Comparison of ENCODE assay signal across 28 cellular contexts in genomic region chr9:4755026-4755609, GRCh38. TPM values are rescaled to one million over a fixed set of nuclear protein-coding genes. Genes with fewer than 3 reads are reported as not detected.
DNase-seq lines count a peak whose midpoint lies in the region; ATAC-seq and TF ChIP-seq lines count a peak whose summit lies in the region.
"Had no signal": no experiment of that assay in that cellular context is flagged by ENCODE, and none has a peak within 500 bp of the region (broad histone marks: within the 10 kb centered on the region; RNA-seq: fewer than 3 reads in every experiment).

No MANE protein-coding gene starts in this region.

- TF ChIP-seq CTCF in mammary epithelial cell (conservative IDR thresholded peaks at IDR 0.05 in 1 of 2, IDR thresholded peaks at IDR 0.05 in 1 of 2; ENCODE audit: extremely low read depth in 1 of 2, insufficient read depth in 1 of 2, low read depth in 1 of 2, low read length in 2 of 2) (no peak), breast epithelium (IDR thresholded peaks at IDR 0.05) (no peak), fibroblast of villous mesenchyme (IDR thresholded peaks at IDR 0.05; ENCODE audit: insufficient read depth, low read depth, low read length) (no peak)
- no peak for TF ChIP-seq CTCF in CD4-positive, alpha-beta T cell (IDR thresholded peaks at IDR 0.05)

- H3K9ac ChIP-seq in mammary epithelial cell (ENCODE audit: insufficient read depth, low read length), result no peak overlapping the region

- H3K36me3 ChIP-seq in mammary epithelial cell (ENCODE audit: insufficient read depth, low read length), result no peaks in the 10 kb centered on the region
- H3K36me3 ChIP-seq in breast epithelium, result no peaks in the 10 kb centered on the region
- H3K36me3 ChIP-seq: heart right ventricle had no signal

- H3K4me3 Mint-ChIP-seq in stimulated activated naive B cell treated with anti-CD40 and anti-IgM and Interleukin-4, amounts not matched to agents 10 μg/mL and 1 μg/mL and 100 μg/mL, for 72 hours, result no peak overlapping the region
- H3K4me3 Mint-ChIP-seq in CD4-positive, alpha-beta T cell, result no peak overlapping the region
- H3K4me3 Mint-ChIP-seq: activated naive CD4-positive, alpha-beta T cell treated with anti-CD3 and anti-CD28 coated beads, Interleukin-2, amount 50 U/mL, for 24 hours; activated T-helper 17 cell treated with anti-CD3 and anti-CD28 coated beads, Interleukin-2, amount 50 U/mL, for 72 hours; naive thymus-derived CD4-positive, alpha-beta T cell; stimulated activated naive CD8-positive, alpha-beta T cell treated with anti-CD3 and anti-CD28 coated beads, Interleukin-15, Interleukin-2, amounts not matched to agents 100 ng/mL and 50 ng/mL, for 24 hours had no signal

- H3K4me3 ChIP-seq in mammary epithelial cell (replicated peaks in 1 of 3; ENCODE audit: insufficient read depth in 1 of 3, low read depth in 2 of 3, low read length in 3 of 3) (no peak overlapping the region), breast epithelium (no peak overlapping the region), fibroblast of villous mesenchyme (ENCODE audit: low read depth, low read length) (no peak overlapping the region)
- H3K4me3 ChIP-seq: heart right ventricle, psoas muscle had no signal

- no peak overlapping the region for H2AFZ ChIP-seq in mammary epithelial cell (ENCODE audit: low read depth, low read length)

- no peaks in the 10 kb centered on the region for H3K9me3 ChIP-seq in mammary epithelial cell (replicated peaks; ENCODE audit: insufficient read depth, low read length)
- no peaks in the 10 kb centered on the region for H3K9me3 ChIP-seq in breast epithelium
- H3K9me3 ChIP-seq in CD4-positive, alpha-beta T cell (ENCODE audit: control insufficient read depth, low read length), result no peaks in the 10 kb centered on the region
- H3K9me3 ChIP-seq: heart right ventricle, psoas muscle had no signal

- CTCF ChIA-PET in mammary epithelial cell (lab: Charles Lee; ENCODE audit: low non-redundant PET), result no interaction called here
- CTCF ChIA-PET in CD4-positive, alpha-beta T cell (lab: Charles Lee), result interaction anchor here (0.6 kb wide), 1 partner anchor 62 kb away, joined by 4 read pairs; no protein-coding TSS in a partner anchor

- H3K27me3 ChIP-seq in mammary epithelial cell (ENCODE audit: insufficient read depth, low read length), result no peaks in the 10 kb centered on the region
- no peaks in the 10 kb centered on the region for H3K27me3 ChIP-seq in breast epithelium
- H3K27me3 ChIP-seq in CD4-positive, alpha-beta T cell (ENCODE audit: control insufficient read depth, insufficient read depth, low read length), result no peaks in the 10 kb centered on the region
- H3K27me3 ChIP-seq: heart right ventricle had no signal

- H3K79me2 ChIP-seq in mammary epithelial cell (ENCODE audit: insufficient read depth, low read length), result no peaks in the 10 kb centered on the region

- peak overlapping the region; percentile 56 for H3K27ac Mint-ChIP-seq in stimulated activated naive B cell treated with anti-CD40 and anti-IgM and Interleukin-4, amounts not matched to agents 10 μg/mL and 1 μg/mL and 100 μg/mL, for 72 hours
- no peak overlapping the region for H3K27ac Mint-ChIP-seq in CD4-positive, alpha-beta T cell
- H3K27ac Mint-ChIP-seq: activated naive CD4-positive, alpha-beta T cell treated with anti-CD3 and anti-CD28 coated beads, Interleukin-2, amount 50 U/mL, for 24 hours; activated T-helper 17 cell treated with anti-CD3 and anti-CD28 coated beads, Interleukin-2, amount 50 U/mL, for 72 hours; naive thymus-derived CD4-positive, alpha-beta T cell; stimulated activated naive CD8-positive, alpha-beta T cell treated with anti-CD3 and anti-CD28 coated beads, Interleukin-15, Interleukin-2, amounts not matched to agents 100 ng/mL and 50 ng/mL, for 24 hours had no signal

- peaks cover 8% of the 10 kb centered on the region in 2 donors for H3K4me1 Mint-ChIP-seq in stimulated activated naive B cell treated with anti-CD40 and anti-IgM and Interleukin-4, amounts not matched to agents 10 μg/mL and 1 μg/mL and 100 μg/mL, for 72 hours
- peaks cover 4% of the 10 kb centered on the region for H3K4me1 Mint-ChIP-seq in CD4-positive, alpha-beta T cell (ENCODE audit: low read depth)
- H3K4me1 Mint-ChIP-seq: activated naive CD4-positive, alpha-beta T cell treated with anti-CD3 and anti-CD28 coated beads, Interleukin-2, amount 50 U/mL, for 24 hours; activated T-helper 17 cell treated with anti-CD3 and anti-CD28 coated beads, Interleukin-2, amount 50 U/mL, for 72 hours had no signal

- no peaks in the 10 kb centered on the region for H3K4me1 ChIP-seq in mammary epithelial cell (ENCODE audit: insufficient read depth, low read length)
- no peaks in the 10 kb centered on the region for H3K4me1 ChIP-seq in breast epithelium
- H3K4me1 ChIP-seq: psoas muscle had no signal

- intact Hi-C loops in mammary epithelial cell (cut with micrococcal nuclease) (loop anchor here (5.0 kb wide), 2 partner anchors 682 to 837 kb away; partner anchors contain the start of gene PLGRKT), breast epithelium (cut with DNase I; ENCODE audit: low total_unique reads) (no loop called here)
- intact Hi-C loops in CD4-positive, alpha-beta T cell (cut with DNase I, micrococcal nuclease), result no loop called here

- POLR2A ChIA-PET in CD4-positive, alpha-beta T cell (lab: Charles Lee), result no interaction called here

- no peak overlapping the region for H3K4me2 ChIP-seq in mammary epithelial cell (ENCODE audit: insufficient read depth, low read depth, low read length)

- DNase-seq in mammary epithelial cell (peak; percentile 26), breast epithelium (ENCODE audit: low spot score in 2 of 2) (no peak), fibroblast of villous mesenchyme (ENCODE audit: low read depth) (peak; percentile 36), hepatic stellate cell (ENCODE audit: low spot score) (no peak), OCI-M2 (lab: John Stamatoyannopoulos, UW; ENCODE audit: unreplicated experiment) (no peak)
- DNase-seq in stimulated activated naive B cell treated with anti-CD40 and anti-IgM and Interleukin-4, amounts not matched to agents 10 μg/mL and 1 μg/mL and 100 μg/mL, for 72 hours, result no peak
- no peak for DNase-seq in CD4-positive, alpha-beta T cell
- DNase-seq: activated CD4-positive, alpha-beta T cell treated with anti-CD3 and anti-CD28 coated beads, Interleukin-2, amount 50 U/mL, for 48 hours; activated CD8-positive, alpha-beta memory T cell treated with anti-CD3 and anti-CD28 coated beads, Interleukin-2, amount 50 U/mL, for 48 hours; anterior cingulate cortex; effector CD4-positive, alpha-beta T cell; erythroblast; heart right ventricle; naive thymus-derived CD4-positive, alpha-beta T cell; NCI-H1105 treated with DMSO at 0.1 percent for 48 hours; NCI-H2029; NCI-H526 treated with DMSO at 0.1 percent for 48 hours; nucleus accumbens; psoas muscle; stimulated activated CD4-positive, alpha-beta T cell treated with anti-CD3 and anti-CD28 coated beads, Interleukin-15, amount 100 ng/mL, for 24 hours had no signal

- no TSS peak for BruUV-seq in mammary epithelial cell (replicated peaks; lab: Mats Ljungman, UMichigan)

- peak; percentile 61 for ATAC-seq in HG03432 (IDR thresholded peaks at IDR 0.05; ENCODE audit: unreplicated experiment)
- no peak for ATAC-seq in stimulated activated naive B cell treated with anti-CD40 and anti-IgM and Interleukin-4, amounts not matched to agents 10 μg/mL and 1 μg/mL and 100 μg/mL, for 72 hours (replicated peaks)
- no peak for ATAC-seq in CD4-positive, alpha-beta T cell (ENCODE audit: poor library complexity)
- ATAC-seq: activated CD4-positive, CD25-positive, alpha-beta regulatory T cell treated with anti-CD3 and anti-CD28 coated beads, Interleukin-2, amount 50 U/mL, for 24 hours; activated T-helper 17 cell treated with anti-CD3 and anti-CD28 coated beads, Interleukin-2, amount 50 U/mL, for 72 hours; heart right ventricle; left lobe of liver; naive thymus-derived CD4-positive, alpha-beta T cell; psoas muscle had no signal

- H3K27ac ChIP-seq in mammary epithelial cell (ENCODE audit: insufficient read depth, low read depth, low read length) (no peak overlapping the region), breast epithelium (no peak overlapping the region)
- no peak overlapping the region for H3K27ac ChIP-seq in CD4-positive, alpha-beta T cell (ENCODE audit: low read depth, low read length)
- H3K27ac ChIP-seq: 22Rv1, heart right ventricle, psoas muscle, RWPE1 had no signal

- dilution Hi-C loops in mammary epithelial cell (cut with HindIII; ENCODE audit: low sequenced_read_pairs), result no loop called here

- no peaks in the 10 kb centered on the region for H3K36me3 Mint-ChIP-seq in stimulated activated naive B cell treated with anti-CD40 and anti-IgM and Interleukin-4, amounts not matched to agents 10 μg/mL and 1 μg/mL and 100 μg/mL, for 72 hours
- no peaks in the 10 kb centered on the region for H3K36me3 Mint-ChIP-seq in CD4-positive, alpha-beta T cell (ENCODE audit: low read depth)
- H3K36me3 Mint-ChIP-seq: activated naive CD4-positive, alpha-beta T cell treated with anti-CD3 and anti-CD28 coated beads, Interleukin-2, amount 50 U/mL, for 24 hours; naive thymus-derived CD4-positive, alpha-beta T cell had no signal

- no peak for TF ChIP-seq POLR2A in breast epithelium (IDR thresholded peaks at IDR 0.05)

- no peaks in the 10 kb centered on the region for H4K20me1 ChIP-seq in mammary epithelial cell (ENCODE audit: insufficient read depth, low read length)

- in situ Hi-C loops in mammary epithelial cell (cut with MboI; ENCODE audit: low sequenced_read_pairs in 2 of 2), result loop anchor here (10.0 to 25.0 kb wide), 4 partner anchors 230 to 832 kb away; partner anchors contain the start of genes JAK2 (in 1 of the 2) and PLGRKT (in 1 of the 2)

- H3K27me3 Mint-ChIP-seq in stimulated activated naive B cell treated with anti-CD40 and anti-IgM and Interleukin-4, amounts not matched to agents 10 μg/mL and 1 μg/mL and 100 μg/mL, for 72 hours, result no peaks in the 10 kb centered on the region
- H3K27me3 Mint-ChIP-seq in CD4-positive, alpha-beta T cell, result no peaks in the 10 kb centered on the region
- H3K27me3 Mint-ChIP-seq: activated naive CD4-positive, alpha-beta T cell treated with anti-CD3 and anti-CD28 coated beads, Interleukin-2, amount 50 U/mL, for 24 hours; activated T-helper 17 cell treated with anti-CD3 and anti-CD28 coated beads, Interleukin-2, amount 50 U/mL, for 72 hours; stimulated activated naive CD8-positive, alpha-beta T cell treated with anti-CD3 and anti-CD28 coated beads, Interleukin-15, Interleukin-2, amounts not matched to agents 100 ng/mL and 50 ng/mL, for 24 hours had no signal

- H3K9me3 Mint-ChIP-seq in stimulated activated naive B cell treated with anti-CD40 and anti-IgM and Interleukin-4, amounts not matched to agents 10 μg/mL and 1 μg/mL and 100 μg/mL, for 72 hours, result no peaks in the 10 kb centered on the region
- H3K9me3 Mint-ChIP-seq in CD4-positive, alpha-beta T cell, result no peaks in the 10 kb centered on the region
- H3K9me3 Mint-ChIP-seq: activated naive CD4-positive, alpha-beta T cell treated with anti-CD3 and anti-CD28 coated beads, Interleukin-2, amount 50 U/mL, for 24 hours; activated T-helper 17 cell treated with anti-CD3 and anti-CD28 coated beads, Interleukin-2, amount 50 U/mL, for 72 hours; naive thymus-derived CD4-positive, alpha-beta T cell; stimulated activated naive CD8-positive, alpha-beta T cell treated with anti-CD3 and anti-CD28 coated beads, Interleukin-15, Interleukin-2, amounts not matched to agents 100 ng/mL and 50 ng/mL, for 24 hours had no signal

- 41% methylated on average over 5 of the region's 5 CpGs for WGBS in mammary epithelial cell (ENCODE audit: low coverage, missing lambda C conversion rate)

RNA-seq across cellular contexts. Expression of gene AK3, which starts 14.1 kb away (rescaled TPM):
- total RNA-seq in mammary epithelial cell, result 10 to 100 TPM; 36.5 to 73.3 TPM
- polyA plus RNA-seq in mammary epithelial cell, result 23.3 TPM
- 18.5 TPM for polyA minus RNA-seq in mammary epithelial cell
- 100 to 1,000 TPM in 1 of 3 donors, 10 to 100 TPM in 2; 80.3 to 123 (median 84.6) TPM for total RNA-seq in breast epithelium
- total RNA-seq in fibroblast of villous mesenchyme, result 54.4 and 72.5 TPM in 2 replicates
- total RNA-seq in CD4-positive, alpha-beta T cell, result 10 to 100 TPM; 19.9 to 20.9 TPM

RNA-seq across cellular contexts. Expression of gene RCL1, which starts 37.6 kb away (rescaled TPM):
- 10 to 100 TPM; 20.7 to 24.2 TPM for total RNA-seq in mammary epithelial cell
- polyA plus RNA-seq in mammary epithelial cell, result 14.4 TPM
- polyA minus RNA-seq in mammary epithelial cell, result 55.9 TPM
- total RNA-seq in breast epithelium, result 100 to 1,000 TPM in 1 of 3 donors, 10 to 100 TPM in 2; 41.3 to 111 (median 46.7) TPM
- total RNA-seq in fibroblast of villous mesenchyme, result 9.7 and 10.4 TPM in 2 replicates
- 10 to 100 TPM; 33.8 to 35.5 TPM for total RNA-seq in CD4-positive, alpha-beta T cell

Comparison
In these comparisons a context has a peak if more than half of its experiments do, and no peak if none do; other contexts are left out.
1. DNase-seq: peak in mammary epithelial cell (single experiment) and fibroblast of villous mesenchyme (single experiment); none in breast epithelium (0 of 2), stimulated activated naive B cell treated with anti-CD40 and anti-IgM and Interleukin-4, amounts not matched to agents 10 μg/mL and 1 μg/mL and 100 μg/mL, for 72 hours (single experiment), CD4-positive, alpha-beta T cell (0 of 10), hepatic stellate cell (single experiment) and OCI-M2 (single experiment).